ENCODE assay signal across 1 cellular context in the genomic region with DNA sequence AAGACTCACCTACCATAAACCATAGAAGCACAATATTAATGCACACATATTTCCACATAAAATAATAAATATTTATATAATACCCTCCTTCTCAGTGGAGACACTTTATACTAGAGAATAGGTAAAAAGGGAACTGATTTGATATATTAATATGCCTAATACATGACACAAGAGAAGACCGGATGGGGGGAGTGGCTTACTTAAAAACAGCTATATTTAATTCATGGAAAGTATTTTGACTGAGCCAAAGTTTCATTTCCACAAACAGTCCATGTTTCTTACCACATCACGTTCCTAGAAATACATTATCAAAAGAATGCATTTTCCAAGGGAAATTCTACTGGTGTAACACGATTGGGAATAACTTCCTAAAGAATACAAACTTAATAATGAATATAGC.
TF ChIP-seq lines count a peak whose summit lies in the region.

No MANE protein-coding gene starts in this region.

TF ChIP-seq in HepG2, 621 proteins besides CTCF, POLR2A, EP300 and RAD21:
- TF ChIP-seq NCOA1 (CRISPR knock-in tag; IDR thresholded peaks at IDR 0.05) (no peak), KDM6A (CRISPR knock-in tag; IDR thresholded peaks at IDR 0.05; ENCODE audit: low read depth) (no peak), ZNF281 (CRISPR knock-in tag; IDR thresholded peaks at IDR 0.05; ENCODE audit: borderline replicate concordance) (no peak), HNRNPL (IDR thresholded peaks at IDR 0.05; ENCODE audit: low read depth, low read length) (no peak), ZNF761 (CRISPR knock-in tag; conservative IDR thresholded peaks at IDR 0.05) (0 out of 2 replicates have a peak, but pooled peaks have one; percentile 6), NFIB (CRISPR knock-in tag; IDR thresholded peaks at IDR 0.05; ENCODE audit: borderline replicate concordance) (no peak), DMAP1 (CRISPR knock-in tag; IDR thresholded peaks at IDR 0.05) (no peak), ZNF317 (CRISPR knock-in tag; IDR thresholded peaks at IDR 0.05) (no peak), ZNF280D (CRISPR knock-in tag; IDR thresholded peaks at IDR 0.05) (0 out of 2 replicates have a peak, but pooled peaks have one; percentile 11), ZBTB3 (CRISPR knock-in tag; IDR thresholded peaks at IDR 0.05; ENCODE audit: borderline replicate concordance, low read depth) (0 out of 2 replicates have a peak, but pooled peaks have one; percentile 11), BCL6 (CRISPR knock-in tag; IDR thresholded peaks at IDR 0.05) (peak; percentile 59; the same call in 1 of the 2 replicates), MLLT10 (CRISPR knock-in tag; IDR thresholded peaks at IDR 0.05) (no peak), ARNT2 (CRISPR knock-in tag; IDR thresholded peaks at IDR 0.05; ENCODE audit: low read depth) (no peak), SYNCRIP (IDR thresholded peaks at IDR 0.05; ENCODE audit: insufficient read depth, low read depth, low read length) (no peak), ADNP (CRISPR knock-in tag; IDR thresholded peaks at IDR 0.05) (no peak), ZNF652 (CRISPR knock-in tag; IDR thresholded peaks at IDR 0.05; ENCODE audit: borderline replicate concordance, low read depth) (no peak), ZNF407 (CRISPR knock-in tag; IDR thresholded peaks at IDR 0.05; ENCODE audit: not compliant biosample characterization) (no peak), ZNF772 (CRISPR knock-in tag; IDR thresholded peaks at IDR 0.05) (no peak), KMT2B (CRISPR knock-in tag; IDR thresholded peaks at IDR 0.05) (no peak), TCF7 (IDR thresholded peaks at IDR 0.05; ENCODE audit: low read depth) (no peak)
- TF ChIP-seq, protein P1, sequence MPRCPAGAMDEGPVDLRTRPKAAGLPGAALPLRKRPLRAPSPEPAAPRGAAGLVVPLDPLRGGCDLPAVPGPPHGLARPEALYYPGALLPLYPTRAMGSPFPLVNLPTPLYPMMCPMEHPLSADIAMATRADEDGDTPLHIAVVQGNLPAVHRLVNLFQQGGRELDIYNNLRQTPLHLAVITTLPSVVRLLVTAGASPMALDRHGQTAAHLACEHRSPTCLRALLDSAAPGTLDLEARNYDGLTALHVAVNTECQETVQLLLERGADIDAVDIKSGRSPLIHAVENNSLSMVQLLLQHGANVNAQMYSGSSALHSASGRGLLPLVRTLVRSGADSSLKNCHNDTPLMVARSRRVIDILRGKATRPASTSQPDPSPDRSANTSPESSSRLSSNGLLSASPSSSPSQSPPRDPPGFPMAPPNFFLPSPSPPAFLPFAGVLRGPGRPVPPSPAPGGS (CRISPR knock-in tag; IDR thresholded peaks at IDR 0.05): no peak
- TF ChIP-seq, protein P2, sequence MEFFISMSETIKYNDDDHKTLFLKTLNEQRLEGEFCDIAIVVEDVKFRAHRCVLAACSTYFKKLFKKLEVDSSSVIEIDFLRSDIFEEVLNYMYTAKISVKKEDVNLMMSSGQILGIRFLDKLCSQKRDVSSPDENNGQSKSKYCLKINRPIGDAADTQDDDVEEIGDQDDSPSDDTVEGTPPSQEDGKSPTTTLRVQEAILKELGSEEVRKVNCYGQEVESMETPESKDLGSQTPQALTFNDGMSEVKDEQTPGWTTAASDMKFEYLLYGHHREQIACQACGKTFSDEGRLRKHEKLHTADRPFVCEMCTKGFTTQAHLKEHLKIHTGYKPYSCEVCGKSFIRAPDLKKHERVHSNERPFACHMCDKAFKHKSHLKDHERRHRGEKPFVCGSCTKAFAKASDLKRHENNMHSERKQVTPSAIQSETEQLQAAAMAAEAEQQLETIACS (CRISPR knock-in tag; IDR thresholded peaks at IDR 0.05): no peak
- TF ChIP-seq, protein P3, sequence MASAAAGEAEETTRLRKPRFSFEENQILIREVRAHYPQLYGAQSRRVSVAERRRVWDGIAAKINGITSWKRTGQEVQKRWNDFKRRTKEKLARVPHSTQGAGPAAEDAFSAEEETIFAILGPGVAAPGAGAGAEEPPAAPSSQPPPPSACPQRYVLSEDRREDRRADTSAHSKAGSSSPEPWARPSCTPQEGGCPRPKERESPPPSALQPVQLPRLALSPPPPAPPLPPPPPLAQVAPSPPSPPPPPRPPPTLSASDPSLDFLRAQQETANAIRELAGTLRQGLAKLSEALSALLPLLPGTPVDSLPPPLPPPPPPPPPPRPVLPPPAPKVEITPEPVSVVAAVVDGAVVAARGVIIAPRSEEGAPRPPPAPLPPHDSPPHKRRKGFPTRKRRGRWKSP (CRISPR knock-in tag; IDR thresholded peaks at IDR 0.05): no peak
